Comparison of ENCODE assay signal across 21 cellular contexts in the genomic region with DNA sequence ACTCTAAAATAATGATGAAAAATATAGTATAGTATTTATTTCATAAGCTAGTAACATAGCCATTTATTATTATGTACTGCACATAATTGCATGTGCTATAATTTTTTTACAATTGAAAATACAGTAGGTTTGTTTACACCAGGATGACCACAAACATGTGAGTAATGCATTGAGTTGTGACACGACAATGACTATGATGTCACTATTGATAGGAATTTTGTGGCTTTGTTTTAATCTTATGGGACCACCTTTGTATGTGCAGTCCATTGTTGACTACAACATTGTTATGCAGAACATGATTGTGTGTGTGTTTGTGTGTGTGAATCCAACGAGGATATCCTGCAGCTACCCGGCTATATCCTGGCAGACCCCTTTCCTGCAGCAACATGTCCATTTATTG.
"Had no signal": no experiment of that assay in that cellular context is flagged by ENCODE, and none has a peak within 500 bp of the region (broad histone marks: within the 10 kb centered on the region; RNA-seq: fewer than 3 reads in every experiment).

No MANE protein-coding gene starts in this region.

- H3K27me3 ChIP-seq: MG63, SJCRH30 had no signal

- DNase-seq: KBM-7, MG63, NCI-H1092, NCI-H1105 treated with DMSO at 0.1 percent for 48 hours, NCI-H1417 treated with DMSO at 0.1 percent for 48 hours, NCI-H146, NCI-H1694 treated with DMSO at 0.1 percent for 48 hours, NCI-H1930, NCI-H2081, NCI-H2107, NCI-H2227 treated with DMSO at 0.1 percent for 48 hours, NCI-H524, NCI-H526 treated with DMSO at 0.1 percent for 48 hours, NCI-H748 treated with DMSO at 0.1 percent for 48 hours, SHP77, SJCRH30 had no signal

- H3K4me3 ChIP-seq: MG63, SJCRH30 had no signal

- H3K36me3 ChIP-seq: MG63, SJCRH30 had no signal

- FAIRE-seq: HTR-8/SVneo, RCC 7860 had no signal

- ATAC-seq: SK-N-SH treated with all-trans-retinoic acid at 6 μM for 48 hours had no signal

- H3K27ac ChIP-seq: HL-60, RWPE1, SJCRH30 had no signal

- H3K9me3 ChIP-seq: MG63, SJCRH30 had no signal

- H3K4me1 ChIP-seq: SJCRH30 had no signal
